8 cellular contexts compared by ENCODE assay signal in genomic region chr6:41442800-41443501, GRCh38.
DNase-seq lines count a peak whose midpoint lies in the region; ATAC-seq and TF ChIP-seq lines count a peak whose summit lies in the region.

No MANE protein-coding gene starts in this region.

- no peak overlapping the region for H3K9ac ChIP-seq in H9 (ENCODE audit: extremely low read depth, insufficient read length, low read length)

- no peaks in the 10 kb centered on the region for H3K79me1 ChIP-seq in H9 (ENCODE audit: insufficient read depth, low read depth, low read length, poor library complexity, severe bottlenecking)

- CTCF ChIA-PET in A673 (lab: Charles Lee): no interaction called here

- TF ChIP-seq CTCF in A673 (conservative IDR thresholded peaks at IDR 0.05; ENCODE audit: low read depth, low read length) (peak; percentile 56), H9 (conservative IDR thresholded peaks at IDR 0.05) (peak; percentile 98), astrocyte of the spinal cord (IDR thresholded peaks at IDR 0.05; ENCODE audit: low read depth, low read length) (peak; percentile 75), lower leg skin (IDR thresholded peaks at IDR 0.05) (no peak)

- H3K4me1 ChIP-seq in A673 (ENCODE audit: insufficient read depth, low read length, poor library complexity, severe bottlenecking) (peaks cover 20% of the 10 kb centered on the region), H9 (ENCODE audit: insufficient read depth, low read length) (peaks cover 5% of the 10 kb centered on the region; the same call in 1 of the 2 replicates), aorta (ENCODE audit: control insufficient read depth in 1 of 2, insufficient read depth in 2 of 2, low read length in 2 of 2) (no peaks in the 10 kb centered on the region)

- no peak overlapping the region for H2BK20ac ChIP-seq in H9 (ENCODE audit: low read depth, low read length, poor library complexity, severe bottlenecking)

- no TSS peak for BruUV-seq in A673 (replicated peaks; lab: Mats Ljungman, UMichigan)

- H3K4me3 ChIP-seq in A673 (ENCODE audit: low read depth, low read length, poor library complexity, severe bottlenecking) (no peak overlapping the region), astrocyte of the spinal cord (ENCODE audit: low read depth, low read length) (no peak overlapping the region), lower leg skin (ENCODE audit: low read depth, poor library complexity, severe bottlenecking) (no peak overlapping the region), aorta (ENCODE audit: low read length in 2 of 2) (no peak overlapping the region)

- no peak overlapping the region for H3K56ac ChIP-seq in H9 (ENCODE audit: insufficient read length, low read depth, low read length)

- no peak overlapping the region for H3T11ph ChIP-seq in H9 (ENCODE audit: low read length)

- no peak overlapping the region for H3K4ac ChIP-seq in H9 (ENCODE audit: low read depth, low read length)

- intact Hi-C loops in A673 (cut with micrococcal nuclease; ENCODE audit: unreplicated experiment) (no loop called here), lower leg skin (cut with DNase I; ENCODE audit: low total_unique reads) (no loop called here), aorta (cut with DNase I) (no loop called here)

- no peaks in the 10 kb centered on the region for H3K9me3 ChIP-seq in A673 (ENCODE audit: low read depth, low read length, poor library complexity, severe bottlenecking)
- no peaks in the 10 kb centered on the region for H3K9me3 ChIP-seq in H9 (ENCODE audit: control insufficient read depth, low read depth, low read length)
- no peaks in the 10 kb centered on the region for H3K9me3 ChIP-seq in aorta (ENCODE audit: control insufficient read depth, low read length)

- H3K9me3 Mint-ChIP-seq in H9: no peaks in the 10 kb centered on the region

- H2AK5ac ChIP-seq in H9 (ENCODE audit: insufficient read length, low read length): no peak overlapping the region

- no peaks in the 10 kb centered on the region for H3K23me2 ChIP-seq in H9 (ENCODE audit: insufficient read length, low read depth, low read length, poor library complexity, severe bottlenecking)

- H3K36me3 Mint-ChIP-seq in H9 (ENCODE audit: insufficient read depth in 1 of 3, low read depth in 3 of 3): no peaks in the 10 kb centered on the region

- no peak overlapping the region for H2AFZ ChIP-seq in H9 (ENCODE audit: low read length)

- ATAC-seq in aorta (ENCODE audit: low FRiP score) (peak; percentile 85), GM21737 (IDR thresholded peaks at IDR 0.05; ENCODE audit: unreplicated experiment) (no peak), HG03378 (IDR thresholded peaks at IDR 0.05; ENCODE audit: unreplicated experiment) (no peak), HG02970 (IDR thresholded peaks at IDR 0.05; ENCODE audit: low FRiP score, unreplicated experiment) (no peak)

- POLR2A ChIA-PET in A673 (lab: Charles Lee; ENCODE audit: low non-redundant PET): no interaction called here

- no peak overlapping the region for H2BK120ac ChIP-seq in H9 (ENCODE audit: low read depth, low read length, poor library complexity, severe bottlenecking)

- no peak overlapping the region for H2BK12ac ChIP-seq in H9 (ENCODE audit: insufficient read length, low read depth, low read length)

- no peaks in the 10 kb centered on the region for H4K20me1 ChIP-seq in H9 (ENCODE audit: control insufficient read depth, insufficient read depth, insufficient read length)

- H4K5ac ChIP-seq in H9 (ENCODE audit: insufficient read length, low read depth, low read length): no peak overlapping the region

- H3K79me2 ChIP-seq in H9 (ENCODE audit: insufficient read depth, low read length): no peaks in the 10 kb centered on the region

- peaks cover 28 to 42% of the 10 kb centered on the region in 2 experiments for H3K4me1 Mint-ChIP-seq in H9

- no CpG with 5 or more reads among the region's 42 CpGs for WGBS in H9 (ENCODE audit: extremely low coverage, insufficient read length, low lambda C conversion rate)
- 10 to 12% methylated on average over 27 to 42 of the region's 42 CpGs for WGBS in lower leg skin, 2 donors
- WGBS in aorta, 2 donors: 2 to 7% methylated on average over 40 to 42 of the region's 42 CpGs

- no peak overlapping the region for H3K18ac ChIP-seq in H9 (ENCODE audit: insufficient read length, low read depth, low read length)

- no peaks in the 10 kb centered on the region for H3K27me3 ChIP-seq in A673 (replicated peaks; ENCODE audit: insufficient read depth, low read depth, low read length, poor library complexity)
- peaks cover 4% of the 10 kb centered on the region; the same call in 1 of the 2 replicates for H3K27me3 ChIP-seq in H9 (ENCODE audit: insufficient read depth, low read length)
- H3K27me3 ChIP-seq in aorta (ENCODE audit: control insufficient read depth in 1 of 2, insufficient read depth in 2 of 2, low read length in 1 of 2): no peaks in the 10 kb centered on the region

- no peak overlapping the region for H3K23ac ChIP-seq in H9 (ENCODE audit: insufficient read length, low read depth, low read length)

- in situ Hi-C loops in astrocyte of the spinal cord (cut with HindIII; ENCODE audit: low sequenced_read_pairs): no loop called here

- H3K4me3 Mint-ChIP-seq in H9: peak overlapping the region; percentile 53 to 72

- no peaks in the 10 kb centered on the region for H3K36me3 ChIP-seq in A673 (ENCODE audit: insufficient read depth, low read length, poor library complexity, severe bottlenecking)
- H3K36me3 ChIP-seq in aorta (ENCODE audit: control insufficient read depth in 1 of 2, insufficient read depth in 2 of 2, low read length in 1 of 2): no peaks in the 10 kb centered on the region

- no peak overlapping the region for H2BK15ac ChIP-seq in H9 (ENCODE audit: low read depth, low read length)

- TF ChIP-seq POLR2A in lower leg skin (IDR thresholded peaks at IDR 0.05): no peak

- H3K27ac ChIP-seq in A673 (ENCODE audit: low read depth, low read length, poor library complexity, severe bottlenecking): no peak overlapping the region
- no peak overlapping the region for H3K27ac ChIP-seq in H9 (ENCODE audit: insufficient read length, low read depth, low read length)
- no peak overlapping the region for H3K27ac ChIP-seq in aorta (ENCODE audit: low read depth in 1 of 2, low read length in 2 of 2)

- H2BK5ac ChIP-seq in H9 (ENCODE audit: insufficient read length, low read length): no peak overlapping the region

- no peak overlapping the region for H4K8ac ChIP-seq in H9 (replicated peaks; ENCODE audit: insufficient read length, low read depth, low read length)

- H3K4me2 ChIP-seq in H9 (ENCODE audit: insufficient read depth, insufficient read length, low read length): peak overlapping the region; percentile 20

- H3K14ac ChIP-seq in H9 (ENCODE audit: insufficient read depth, low read length): no peak overlapping the region

- DNase-seq in A673 (ENCODE audit: low spot score) (no peak), H9 (peak; percentile 89), astrocyte of the spinal cord (ENCODE audit: low read depth, low spot score) (peak; percentile 70), lower leg skin (ENCODE audit: low spot score in 2 of 2) (peak; percentile 34 to 86), aorta (peak; percentile 72 to 88)

- no peak overlapping the region for H4K91ac ChIP-seq in H9 (ENCODE audit: insufficient read length, low read depth, low read length)

- H3K27me3 Mint-ChIP-seq in H9 (ENCODE audit: low read depth): peaks cover 81% of the 10 kb centered on the region

- peak overlapping the region in 1 of 3 experiments; percentile 16; a peak in 1 of 7 replicates for H3K27ac Mint-ChIP-seq in H9

Comparison
In these comparisons a context has a peak if more than half of its experiments do, and no peak if none do; other contexts are left out.
1. CTCF ChIP-seq: peak in A673 (single experiment), H9 (single experiment) and astrocyte of the spinal cord (single experiment); none in lower leg skin (0 of 3).